Comparison of ENCODE assay signal across 13 cellular contexts in the genomic region with DNA sequence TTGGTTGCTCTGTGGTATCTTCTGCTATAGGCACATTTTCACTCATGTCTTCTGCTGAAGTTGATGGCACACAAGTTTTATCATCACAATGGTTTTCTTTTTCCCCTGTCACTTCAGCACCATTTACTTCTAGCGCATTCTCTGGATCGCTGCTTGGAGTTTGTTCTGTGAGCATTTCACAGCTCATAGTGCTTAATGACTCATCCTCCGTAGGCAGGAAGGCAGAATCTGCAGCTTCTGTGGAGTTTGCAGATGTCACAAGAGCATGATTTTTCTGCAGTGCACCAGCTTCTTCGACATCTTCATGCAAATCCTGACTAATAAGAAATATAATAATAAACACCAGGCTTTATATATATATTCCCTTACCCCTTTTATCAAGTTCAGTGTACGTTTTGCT.
DNase-seq lines count a peak whose midpoint lies in the region; ATAC-seq and TF ChIP-seq lines count a peak whose summit lies in the region.
"Had no signal": no experiment of that assay in that cellular context is flagged by ENCODE, and none has a peak within 500 bp of the region (broad histone marks: within the 10 kb centered on the region; RNA-seq: fewer than 3 reads in every experiment).

No MANE protein-coding gene starts in this region.

- no peak overlapping the region for H2BK5ac ChIP-seq in mesendoderm (ENCODE audit: low read length)

- H3K36me3 ChIP-seq in mesendoderm (ENCODE audit: control insufficient read depth, insufficient read depth, low read length): no peaks in the 10 kb centered on the region
- no peaks in the 10 kb centered on the region for H3K36me3 ChIP-seq in CD8-positive, alpha-beta T cell (ENCODE audit: insufficient read depth, low read length)
- H3K36me3 ChIP-seq: upper lobe of right lung had no signal

- no peak overlapping the region for H4K5ac ChIP-seq in mesendoderm (ENCODE audit: low read length)

- POLR2A ChIA-PET in WTC11 (lab: Charles Lee): no interaction called here
- POLR2A ChIA-PET in activated CD4-positive, alpha-beta memory T cell treated with anti-CD3 and anti-CD28 coated beads, Interleukin-2, amount 10 ng/mL, durations not matched to agents 7 days and 5 days (lab: Charles Lee): no interaction called here
- POLR2A ChIA-PET in CD8-positive, alpha-beta T cell (lab: Charles Lee): no interaction called here

- no peaks in the 10 kb centered on the region for H3K27me3 Mint-ChIP-seq in WTC11 (ENCODE audit: low read depth)
- H3K27me3 Mint-ChIP-seq in activated CD4-positive, alpha-beta memory T cell treated with anti-CD3 and anti-CD28 coated beads, Interleukin-2, amount 10 ng/mL, durations not matched to agents 7 days and 5 days: no peaks in the 10 kb centered on the region
- H3K27me3 Mint-ChIP-seq in CD8-positive, alpha-beta T cell (ENCODE audit: low read depth): no peaks in the 10 kb centered on the region
- H3K27me3 Mint-ChIP-seq: activated CD4-positive, alpha-beta T cell treated with anti-CD3 and anti-CD28 coated beads, Interleukin-2, amount 10 ng/mL, durations not matched to agents 7 days and 5 days; activated naive CD4-positive, alpha-beta T cell treated with anti-CD3 and anti-CD28 coated beads, Interleukin-2, amount 50 U/mL, for 24 hours had no signal

- H3K23ac ChIP-seq in mesendoderm (ENCODE audit: low read length): no peak overlapping the region

- H2AK5ac ChIP-seq in mesendoderm (ENCODE audit: low read length): no peak overlapping the region

- H3K56ac ChIP-seq in mesendoderm (ENCODE audit: low read length): no peak overlapping the region

- no peak overlapping the region for H3K4me2 ChIP-seq in mesendoderm (ENCODE audit: low read length)

- H3K4me1 ChIP-seq in mesendoderm (ENCODE audit: control insufficient read depth, low read depth, low read length): no peaks in the 10 kb centered on the region
- H3K4me1 ChIP-seq in CD8-positive, alpha-beta T cell (ENCODE audit: insufficient read depth, low read length): no peaks in the 10 kb centered on the region
- H3K4me1 ChIP-seq: upper lobe of right lung had no signal

- H3K18ac ChIP-seq in mesendoderm (ENCODE audit: low read length): no peak overlapping the region

- no peaks in the 10 kb centered on the region for H3K79me1 ChIP-seq in mesendoderm (ENCODE audit: low read length)

- H3K4me1 Mint-ChIP-seq in WTC11: no peaks in the 10 kb centered on the region; the same call in 1 of the 2 replicates
- no peaks in the 10 kb centered on the region for H3K4me1 Mint-ChIP-seq in activated CD4-positive, alpha-beta memory T cell treated with anti-CD3 and anti-CD28 coated beads, Interleukin-2, amount 10 ng/mL, durations not matched to agents 7 days and 5 days
- H3K4me1 Mint-ChIP-seq in CD8-positive, alpha-beta T cell (ENCODE audit: low read depth): no peaks in the 10 kb centered on the region
- H3K4me1 Mint-ChIP-seq: activated CD4-positive, alpha-beta T cell treated with anti-CD3 and anti-CD28 coated beads, Interleukin-2, amount 10 ng/mL, durations not matched to agents 7 days and 5 days; activated naive CD4-positive, alpha-beta T cell treated with anti-CD3 and anti-CD28 coated beads, Interleukin-2, amount 50 U/mL, for 24 hours had no signal

- H3K79me2 ChIP-seq in mesendoderm (ENCODE audit: control insufficient read depth, insufficient read depth, low read length): no peaks in the 10 kb centered on the region

- no peak overlapping the region for H2BK120ac ChIP-seq in mesendoderm (ENCODE audit: low read depth, low read length)

- no CpG with 5 or more reads among the region's 5 CpGs for whole genome bisulfite sequencing in mesendoderm (ENCODE audit: extremely low coverage, insufficient coverage, low lambda C conversion rate)

- no peaks in the 10 kb centered on the region for H3K27me3 ChIP-seq in mesendoderm (ENCODE audit: insufficient read depth, low read length, poor library complexity)
- no peaks in the 10 kb centered on the region for H3K27me3 ChIP-seq in CD8-positive, alpha-beta T cell (ENCODE audit: insufficient read depth, low read length)
- H3K27me3 ChIP-seq: upper lobe of right lung had no signal

- H3K9me3 ChIP-seq in CD8-positive, alpha-beta T cell (ENCODE audit: low read length): no peaks in the 10 kb centered on the region
- H3K9me3 ChIP-seq: upper lobe of right lung had no signal

- H3K9ac ChIP-seq in mesendoderm (ENCODE audit: low read length): no peak overlapping the region

- CTCF ChIA-PET in WTC11 (lab: Charles Lee): no interaction called here
- CTCF ChIA-PET in activated CD4-positive, alpha-beta memory T cell treated with anti-CD3 and anti-CD28 coated beads, Interleukin-2, amount 10 ng/mL, durations not matched to agents 7 days and 5 days (lab: Charles Lee): no interaction called here
- CTCF ChIA-PET in CD8-positive, alpha-beta T cell (lab: Charles Lee): no interaction called here

- no peak overlapping the region for H3K4me3 Mint-ChIP-seq in WTC11
- H3K4me3 Mint-ChIP-seq in activated CD4-positive, alpha-beta memory T cell treated with anti-CD3 and anti-CD28 coated beads, Interleukin-2, amount 10 ng/mL, durations not matched to agents 7 days and 5 days: no peak overlapping the region
- no peak overlapping the region for H3K4me3 Mint-ChIP-seq in CD8-positive, alpha-beta T cell
- H3K4me3 Mint-ChIP-seq: activated CD4-positive, alpha-beta T cell treated with anti-CD3 and anti-CD28 coated beads, Interleukin-2, amount 10 ng/mL, durations not matched to agents 7 days and 5 days; activated naive CD4-positive, alpha-beta T cell treated with anti-CD3 and anti-CD28 coated beads, Interleukin-2, amount 50 U/mL, for 24 hours had no signal

- TF ChIP-seq CTCF in epithelial cell of esophagus (IDR thresholded peaks at IDR 0.05; ENCODE audit: insufficient read depth, low read depth, low read length, missing control alignments) (no peak), WTC11 (IDR thresholded peaks at IDR 0.05) (no peak)
- TF ChIP-seq CTCF in CD8-positive, alpha-beta T cell (IDR thresholded peaks at IDR 0.05): no peak

- H3K27ac Mint-ChIP-seq in WTC11: no peak overlapping the region
- no peak overlapping the region for H3K27ac Mint-ChIP-seq in activated CD4-positive, alpha-beta memory T cell treated with anti-CD3 and anti-CD28 coated beads, Interleukin-2, amount 10 ng/mL, durations not matched to agents 7 days and 5 days
- no peak overlapping the region for H3K27ac Mint-ChIP-seq in CD8-positive, alpha-beta T cell
- H3K27ac Mint-ChIP-seq: activated CD4-positive, alpha-beta T cell treated with anti-CD3 and anti-CD28 coated beads, Interleukin-2, amount 10 ng/mL, durations not matched to agents 7 days and 5 days; activated naive CD4-positive, alpha-beta T cell treated with anti-CD3 and anti-CD28 coated beads, Interleukin-2, amount 50 U/mL, for 24 hours had no signal

- H3K4ac ChIP-seq in mesendoderm (ENCODE audit: low read depth, low read length): no peak overlapping the region

- no peak overlapping the region for H2BK15ac ChIP-seq in mesendoderm (replicated peaks; ENCODE audit: low read depth)

- no peak overlapping the region for H3K4me3 ChIP-seq in epithelial cell of esophagus (ENCODE audit: low read length)
- no peak overlapping the region for H3K4me3 ChIP-seq in mesendoderm (ENCODE audit: low read length)
- no peak overlapping the region for H3K4me3 ChIP-seq in CD8-positive, alpha-beta T cell (ENCODE audit: low read depth, low read length)
- H3K4me3 ChIP-seq: upper lobe of right lung had no signal

- DNase-seq in Ammon's horn (ENCODE audit: low spot score) (peak; percentile 56), MV-4-11 (lab: John Stamatoyannopoulos, UW) (peak; percentile 6), epithelial cell of esophagus (ENCODE audit: low read depth) (peak; percentile 53), mesendoderm (peak; percentile 64), WTC11 (ENCODE audit: low spot score) (no peak)
- no peak for DNase-seq in activated CD4-positive, alpha-beta memory T cell treated with anti-CD3 and anti-CD28 coated beads, Interleukin-2, amount 10 ng/mL, durations not matched to agents 7 days and 5 days
- no peak for DNase-seq in CD8-positive, alpha-beta T cell
- DNase-seq: activated CD4-positive, alpha-beta T cell treated with anti-CD3 and anti-CD28 coated beads, Interleukin-2, amount 10 ng/mL, durations not matched to agents 7 days and 5 days; COR-L47; NCI-H69; upper lobe of right lung had no signal

- H3K27ac ChIP-seq in mesendoderm (ENCODE audit: low read depth, low read length): no peak overlapping the region
- no peak overlapping the region for H3K27ac ChIP-seq in CD8-positive, alpha-beta T cell (ENCODE audit: low read depth, low read length)
- H3K27ac ChIP-seq: upper lobe of right lung had no signal

- no peaks in the 10 kb centered on the region for H3K36me3 Mint-ChIP-seq in WTC11
- H3K36me3 Mint-ChIP-seq in activated CD4-positive, alpha-beta memory T cell treated with anti-CD3 and anti-CD28 coated beads, Interleukin-2, amount 10 ng/mL, durations not matched to agents 7 days and 5 days (ENCODE audit: low read depth): no peaks in the 10 kb centered on the region
- H3K36me3 Mint-ChIP-seq in CD8-positive, alpha-beta T cell: peaks cover 7% of the 10 kb centered on the region

- no peaks in the 10 kb centered on the region for H3K9me3 Mint-ChIP-seq in WTC11
- H3K9me3 Mint-ChIP-seq in activated CD4-positive, alpha-beta memory T cell treated with anti-CD3 and anti-CD28 coated beads, Interleukin-2, amount 10 ng/mL, durations not matched to agents 7 days and 5 days: no peaks in the 10 kb centered on the region
- H3K9me3 Mint-ChIP-seq in CD8-positive, alpha-beta T cell: no peaks in the 10 kb centered on the region
- H3K9me3 Mint-ChIP-seq: activated CD4-positive, alpha-beta T cell treated with anti-CD3 and anti-CD28 coated beads, Interleukin-2, amount 10 ng/mL, durations not matched to agents 7 days and 5 days; activated naive CD4-positive, alpha-beta T cell treated with anti-CD3 and anti-CD28 coated beads, Interleukin-2, amount 50 U/mL, for 24 hours had no signal

- H4K8ac ChIP-seq in mesendoderm (ENCODE audit: low read depth, low read length): no peak overlapping the region

- ATAC-seq in WTC11 (no peak), GM21367 (IDR thresholded peaks at IDR 0.05; ENCODE audit: unreplicated experiment) (no peak)
- ATAC-seq in CD8-positive, alpha-beta T cell: no peak
- ATAC-seq: upper lobe of right lung had no signal

- intact Hi-C loops in CD8-positive, alpha-beta T cell (cut with DNase I, micrococcal nuclease): no loop called here

TF ChIP-seq in WTC11, 78 proteins besides CTCF, POLR2A, EP300 and RAD21 (continues in another document):
- TF ChIP-seq, protein P1, sequence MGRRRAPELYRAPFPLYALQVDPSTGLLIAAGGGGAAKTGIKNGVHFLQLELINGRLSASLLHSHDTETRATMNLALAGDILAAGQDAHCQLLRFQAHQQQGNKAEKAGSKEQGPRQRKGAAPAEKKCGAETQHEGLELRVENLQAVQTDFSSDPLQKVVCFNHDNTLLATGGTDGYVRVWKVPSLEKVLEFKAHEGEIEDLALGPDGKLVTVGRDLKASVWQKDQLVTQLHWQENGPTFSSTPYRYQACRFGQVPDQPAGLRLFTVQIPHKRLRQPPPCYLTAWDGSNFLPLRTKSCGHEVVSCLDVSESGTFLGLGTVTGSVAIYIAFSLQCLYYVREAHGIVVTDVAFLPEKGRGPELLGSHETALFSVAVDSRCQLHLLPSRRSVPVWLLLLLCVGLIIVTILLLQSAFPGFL (CRISPR knock-in tag; IDR thresholded peaks at IDR 0.05; ENCODE audit: borderline replicate concordance): no peak
- no peak for TF ChIP-seq NFE2L1 (CRISPR knock-in tag; IDR thresholded peaks at IDR 0.05)
- no peak for TF ChIP-seq RORB (CRISPR knock-in tag; IDR thresholded peaks at IDR 0.05)

Comparison
In these comparisons a context has a peak if more than half of its experiments do, and no peak if none do; other contexts are left out.
1. DNase-seq: peak in Ammon's horn (single experiment), MV-4-11 (single experiment), epithelial cell of esophagus (single experiment) and mesendoderm (single experiment); none in WTC11 (single experiment), activated CD4-positive, alpha-beta memory T cell treated with anti-CD3 and anti-CD28 coated beads, Interleukin-2, amount 10 ng/mL, durations not matched to agents 7 days and 5 days (single experiment) and CD8-positive, alpha-beta T cell (0 of 7).